In genomic region chr1:226384717-226385116, GRCh38 we compare ENCODE assay signal across 29 cellular contexts.
"Had no signal": no experiment of that assay in that cellular context is flagged by ENCODE, and none has a peak within 500 bp of the region (broad histone marks: within the 10 kb centered on the region; RNA-seq: fewer than 3 reads in every experiment).

No MANE protein-coding gene starts in this region.

- H3K9me3 Mint-ChIP-seq: activated CD4-positive, alpha-beta T cell treated with anti-CD3 and anti-CD28 coated beads, Interleukin-2, amount 10 ng/mL, durations not matched to agents 7 days and 5 days; activated T-cell treated with anti-CD3 and anti-CD28 coated beads, Interleukin-2, amount 50 U/mL, for 72 hours had no signal

- H3K4me3 Mint-ChIP-seq: activated CD4-positive, alpha-beta T cell treated with anti-CD3 and anti-CD28 coated beads for 36 hours; activated CD4-positive, alpha-beta T cell treated with anti-CD3 and anti-CD28 coated beads, Interleukin-2, amount 10 ng/mL, durations not matched to agents 7 days and 5 days; activated CD8-positive, alpha-beta memory T cell treated with anti-CD3 and anti-CD28 coated beads, Interleukin-2, amount 10 ng/mL, durations not matched to agents 7 days and 5 days; activated CD8-positive, alpha-beta T cell treated with anti-CD3 and anti-CD28 coated beads, Interleukin-2, amount 10 ng/mL, durations not matched to agents 7 days and 5 days; activated naive CD8-positive, alpha-beta T cell; activated T-cell treated with anti-CD3 and anti-CD28 coated beads, Interleukin-2, amount 50 U/mL, for 72 hours had no signal

- FAIRE-seq: astrocyte, endometrium, endothelial cell of umbilical vein had no signal

- H3K4me3 ChIP-seq: colonic mucosa, esophagus squamous epithelium, gastroesophageal sphincter had no signal

- H3K4me1 ChIP-seq: esophagus squamous epithelium, gastroesophageal sphincter had no signal

- H3K9me3 ChIP-seq: colonic mucosa, esophagus squamous epithelium, gastroesophageal sphincter had no signal

- DNase-seq: activated CD4-positive, alpha-beta T cell treated with anti-CD3 and anti-CD28 coated beads for 36 hours; activated CD4-positive, alpha-beta T cell treated with anti-CD3 and anti-CD28 coated beads, Interleukin-2, amount 10 ng/mL, durations not matched to agents 7 days and 5 days; activated CD4-positive, alpha-beta T cell treated with anti-CD3 and anti-CD28 coated beads, Interleukin-2, amount 50 U/mL, for 4 hours; activated CD4-positive, CD25-positive, alpha-beta regulatory T cell; activated CD4-positive, CD25-positive, alpha-beta regulatory T cell treated with anti-CD3 and anti-CD28 coated beads, Interleukin-2, amount 50 U/mL, for 72 hours; activated CD8-positive, alpha-beta memory T cell treated with anti-CD3 and anti-CD28 coated beads, Interleukin-2, amount 10 ng/mL, durations not matched to agents 7 days and 5 days; activated CD8-positive, alpha-beta memory T cell treated with anti-CD3 and anti-CD28 coated beads, Interleukin-2, amount 50 U/mL, for 4 hours; activated CD8-positive, alpha-beta T cell treated with anti-CD3 and anti-CD28 coated beads, Interleukin-2, amount 10 ng/mL, durations not matched to agents 7 days and 5 days; activated gamma-delta T cell treated with Interleukin-2 at 50 U/mL for 16 hours; activated naive CD4-positive, alpha-beta T cell treated with anti-CD3 and anti-CD28 coated beads, Interleukin-2, amount 50 U/mL, for 16 hours; activated naive CD4-positive, alpha-beta T cell treated with Interleukin-2 at 50 U/mL for 16 hours; activated T-cell treated with anti-CD3 and anti-CD28 coated beads, Interleukin-2, amount 50 U/mL, for 1 hour; activated T-cell treated with anti-CD3 and anti-CD28 coated beads, Interleukin-2, amount 50 U/mL, for 72 hours; amniotic stem cell; anterior cingulate cortex; brain microvascular endothelial cell; central memory CD4-positive, alpha-beta T cell; cerebellar nuclear complex; colonic mucosa; effector CD8-positive, alpha-beta T cell; esophagus squamous epithelium; foreskin melanocyte; T-helper 2 cell had no signal

- H3K27me3 ChIP-seq: brain microvascular endothelial cell, colonic mucosa, esophagus squamous epithelium, gastroesophageal sphincter had no signal

- H3K27ac ChIP-seq: brain microvascular endothelial cell, colonic mucosa, epithelial cell of prostate, esophagus squamous epithelium, gastroesophageal sphincter had no signal

- H3K27me3 Mint-ChIP-seq: activated CD4-positive, alpha-beta T cell treated with anti-CD3 and anti-CD28 coated beads for 36 hours; activated CD4-positive, alpha-beta T cell treated with anti-CD3 and anti-CD28 coated beads, Interleukin-2, amount 10 ng/mL, durations not matched to agents 7 days and 5 days; activated CD8-positive, alpha-beta memory T cell treated with anti-CD3 and anti-CD28 coated beads, Interleukin-2, amount 10 ng/mL, durations not matched to agents 7 days and 5 days; activated naive CD8-positive, alpha-beta T cell had no signal

- ATAC-seq: activated CD4-positive, alpha-beta T cell treated with anti-CD3 and anti-CD28 coated beads for 36 hours; activated CD8-positive, alpha-beta memory T cell treated with anti-CD3 and anti-CD28 coated beads, Interleukin-2, amount 10 ng/mL, durations not matched to agents 7 days and 5 days; activated CD8-positive, alpha-beta T cell treated with anti-CD3 and anti-CD28 coated beads, Interleukin-2, amount 10 ng/mL, durations not matched to agents 7 days and 5 days; activated T-cell treated with anti-CD3 and anti-CD28 coated beads, Interleukin-2, amount 50 U/mL, for 72 hours; gastroesophageal sphincter had no signal

- H3K27ac Mint-ChIP-seq: activated CD4-positive, alpha-beta T cell treated with anti-CD3 and anti-CD28 coated beads for 36 hours; activated CD4-positive, alpha-beta T cell treated with anti-CD3 and anti-CD28 coated beads, Interleukin-2, amount 10 ng/mL, durations not matched to agents 7 days and 5 days; activated CD8-positive, alpha-beta memory T cell treated with anti-CD3 and anti-CD28 coated beads, Interleukin-2, amount 10 ng/mL, durations not matched to agents 7 days and 5 days; activated CD8-positive, alpha-beta T cell treated with anti-CD3 and anti-CD28 coated beads, Interleukin-2, amount 10 ng/mL, durations not matched to agents 7 days and 5 days; activated naive CD8-positive, alpha-beta T cell had no signal
